ENCODE assay signal across 18 cellular contexts in genomic region chr22:46625843-46626349, GRCh38. TPM values are rescaled to one million over a fixed set of nuclear protein-coding genes. Genes with fewer than 3 reads are reported as not detected.
A peak's percentile ranks its signal among the peaks of the same experiment; 100 is the strongest.
DNase-seq lines count a peak whose midpoint lies in the region; ATAC-seq, FAIRE-seq and TF ChIP-seq lines count a peak whose summit lies in the region.
"Had no signal": no experiment of that assay in that cellular context is flagged by ENCODE, and none has a peak within 500 bp of the region (broad histone marks: within the 10 kb centered on the region; RNA-seq: fewer than 3 reads in every experiment).

No MANE protein-coding gene starts in this region.

- CTCF ChIA-PET in H1 (lab: Charles Lee; ENCODE audit: partially characterized antibody): no interaction called here

- peaks cover 6% of the 10 kb centered on the region; the same call in 1 of the 2 replicates for H3K79me1 ChIP-seq in H1 (ENCODE audit: low read depth, low read length)

- H3K4me2 ChIP-seq in H1 (ENCODE audit: insufficient read depth in 1 of 2, low read depth in 2 of 2, low read length in 2 of 2): no peak overlapping the region
- no peak overlapping the region for H3K4me2 ChIP-seq in neural progenitor cell
- H3K4me2 ChIP-seq: A549 had no signal

- H4K20me1 ChIP-seq in H1 (replicated peaks in 1 of 2; ENCODE audit: control insufficient read depth in 1 of 2, insufficient read depth in 2 of 2, low read length in 2 of 2): no peaks in the 10 kb centered on the region
- H4K20me1 ChIP-seq in neural progenitor cell (ENCODE audit: low read depth): no peaks in the 10 kb centered on the region

- H3K9me3 Mint-ChIP-seq in natural killer cell: no peaks in the 10 kb centered on the region
- H3K9me3 Mint-ChIP-seq in natural killer cell treated with Interleukin-12 subunit alpha and Interleukin-12 subunit beta and Interleukin-15 and Interleukin-18, amount 100 ng/mL, for 72 hours: no peaks in the 10 kb centered on the region
- peaks cover 2% of the 10 kb centered on the region for H3K9me3 Mint-ChIP-seq in neural progenitor cell

- no peak for TF ChIP-seq RAD21 in H1 (IDR thresholded peaks at IDR 0.05 in 1 of 2, conservative IDR thresholded peaks at IDR 0.05 in 1 of 2; ENCODE audit: low read depth in 2 of 2, low read length in 2 of 2)

- H3K36me3 ChIP-seq in H1 (ENCODE audit: control insufficient read depth in 2 of 4, insufficient read depth in 4 of 4, low read length in 3 of 4) (no peaks in the 10 kb centered on the region), neural progenitor cell (no peaks in the 10 kb centered on the region)

- H2AK5ac ChIP-seq in H1 (ENCODE audit: low read depth, low read length): peak overlapping the region; percentile 60; the same call in 1 of the 2 replicates

- H3K27ac Mint-ChIP-seq in natural killer cell (peak overlapping the region in 1 of 2 donors; percentile 44), neural progenitor cell (peak overlapping the region; percentile 57)
- H3K27ac Mint-ChIP-seq in natural killer cell treated with Interleukin-12 subunit alpha and Interleukin-12 subunit beta and Interleukin-15 and Interleukin-18, amount 100 ng/mL, for 72 hours: no peak overlapping the region

- H2BK12ac ChIP-seq in H1 (ENCODE audit: low read depth, low read length): peak overlapping the region; percentile 75; the same call in 1 of the 2 replicates

- H3K4me1 Mint-ChIP-seq in natural killer cell (peaks cover 0 to 11% of the 10 kb centered on the region in 2 donors), neural progenitor cell (peaks cover 11% of the 10 kb centered on the region)
- H3K4me1 Mint-ChIP-seq in natural killer cell treated with Interleukin-12 subunit alpha and Interleukin-12 subunit beta and Interleukin-15 and Interleukin-18, amount 100 ng/mL, for 72 hours (ENCODE audit: low read depth in 2 of 2): peaks cover 0 to 4% of the 10 kb centered on the region in 2 donors

- H3K4me1 ChIP-seq in H1 (replicated peaks in 1 of 4; ENCODE audit: control insufficient read depth in 3 of 4, insufficient read depth in 4 of 4, low read length in 3 of 4): peaks cover 0 to 20% (median 14%) of the 10 kb centered on the region in 4 experiments; a peak in 5 of 7 replicates
- no peaks in the 10 kb centered on the region for H3K4me1 ChIP-seq in neural progenitor cell
- H3K4me1 ChIP-seq: A549 had no signal

- no peaks in the 10 kb centered on the region for H3K27me3 Mint-ChIP-seq in natural killer cell (ENCODE audit: low read depth in 2 of 2)
- H3K27me3 Mint-ChIP-seq in natural killer cell treated with Interleukin-12 subunit alpha and Interleukin-12 subunit beta and Interleukin-15 and Interleukin-18, amount 100 ng/mL, for 72 hours: no peaks in the 10 kb centered on the region
- peaks cover 7% of the 10 kb centered on the region for H3K27me3 Mint-ChIP-seq in neural progenitor cell (ENCODE audit: insufficient read depth, low read depth)
- H3K27me3 Mint-ChIP-seq: CD4-positive, CD25-positive, alpha-beta regulatory T cell had no signal

- no peaks in the 10 kb centered on the region for H3F3A ChIP-seq in neural progenitor cell (ENCODE audit: low read depth)

- H3K23me2 ChIP-seq in H1 (ENCODE audit: low read depth, low read length): no peaks in the 10 kb centered on the region

- H3K18ac ChIP-seq in H1 (ENCODE audit: extremely low read depth, low read length): peak overlapping the region; percentile 60

- H3K14ac ChIP-seq in H1 (ENCODE audit: insufficient read length): no peak overlapping the region

- peak overlapping the region; percentile 72; the same call in 1 of the 2 replicates for H2BK15ac ChIP-seq in H1 (ENCODE audit: low read length)

- TF ChIP-seq POLR2A in H1 (IDR thresholded peaks at IDR 0.05; ENCODE audit: control extremely low read depth in 1 of 2, low read depth in 2 of 2, low read length in 2 of 2): no peak

- TF ChIP-seq EP300 in H1 (IDR thresholded peaks at IDR 0.05; ENCODE audit: borderline replicate concordance in 1 of 2, low read depth in 2 of 2, low read length in 2 of 2): no peak

- no peak overlapping the region for H3K4ac ChIP-seq in H1 (replicated peaks; ENCODE audit: insufficient read length, low read depth, low read length)

- intact Hi-C loops in natural killer cell (cut with micrococcal nuclease): no loop called here

- no peak overlapping the region for H2BK120ac ChIP-seq in H1 (replicated peaks; ENCODE audit: low read depth, low read length)

- H2BK5ac ChIP-seq in H1 (ENCODE audit: low read depth, low read length): peak overlapping the region; percentile 44; the same call in 1 of the 2 replicates

- H2AFZ ChIP-seq in H1 (ENCODE audit: low read length) (no peak overlapping the region), neural progenitor cell (replicated peaks) (no peak overlapping the region)

- H3K27me3 ChIP-seq in H1 (replicated peaks in 1 of 4; ENCODE audit: control insufficient read depth in 3 of 4, extremely low read depth in 1 of 4, insufficient read depth in 3 of 4, low read length in 3 of 4) (no peaks in the 10 kb centered on the region), neural progenitor cell (no peaks in the 10 kb centered on the region)

- WGBS in H1 (ENCODE audit: extremely low coverage in 1 of 2, insufficient coverage in 1 of 2, insufficient read length in 1 of 2, insufficient replicate concordance in 2 of 2, low coverage in 1 of 2, low lambda C conversion rate in 2 of 2, missing lambda C conversion rate in 1 of 2), 2 experiments: 87% methylated on average over 19 of the region's 21 CpGs; no CpG with 5 or more reads in 1 of the 2 experiments

- POLR2A ChIA-PET in H1 (lab: Charles Lee; ENCODE audit: partially characterized antibody): interaction anchor here (1.3 to 1.4 kb wide), 2 partner anchors 10 to 62 kb away, joined by 3 read pairs; no protein-coding TSS in a partner anchor

- H3K9me3 ChIP-seq in H1 (ENCODE audit: insufficient read depth in 2 of 2, low read depth in 1 of 2, low read length in 1 of 2) (no peaks in the 10 kb centered on the region), neural progenitor cell (ENCODE audit: low read depth) (no peaks in the 10 kb centered on the region)
- H3K9me3 ChIP-seq: A549 had no signal

- no peak overlapping the region for H3K56ac ChIP-seq in H1 (replicated peaks; ENCODE audit: insufficient read length, low read depth, low read length)

- peak overlapping the region; percentile 52 for H4K91ac ChIP-seq in H1 (replicated peaks; ENCODE audit: insufficient read length, low read length)

- ATAC-seq in natural killer cell (peak in 2 of 3 donors; percentile 57 to 64), HG02623 (IDR thresholded peaks at IDR 0.05; ENCODE audit: unreplicated experiment) (no peak)
- ATAC-seq in natural killer cell treated with Interleukin-12 subunit alpha and Interleukin-12 subunit beta and Interleukin-15 and Interleukin-18, amount 100 ng/mL, for 72 hours: no peak
- ATAC-seq: A549 had no signal

- no peaks in the 10 kb centered on the region for H3K79me2 ChIP-seq in H1 (ENCODE audit: control insufficient read depth in 1 of 2, insufficient read depth in 2 of 2, low read length in 2 of 2)
- no peaks in the 10 kb centered on the region for H3K79me2 ChIP-seq in neural progenitor cell (ENCODE audit: low read depth)

- TF ChIP-seq CTCF in natural killer cell (IDR thresholded peaks at IDR 0.05): no peak
- no peak for TF ChIP-seq CTCF in H1 (IDR thresholded peaks at IDR 0.05; ENCODE audit: control extremely low read depth in 1 of 3, insufficient read depth in 1 of 3, low read depth in 1 of 3, low read length in 3 of 3)
- no peak for TF ChIP-seq CTCF in neural progenitor cell (IDR thresholded peaks at IDR 0.05)

- H3K4me3 Mint-ChIP-seq in natural killer cell (no peak overlapping the region), neural progenitor cell (no peak overlapping the region)
- no peak overlapping the region for H3K4me3 Mint-ChIP-seq in natural killer cell treated with Interleukin-12 subunit alpha and Interleukin-12 subunit beta and Interleukin-15 and Interleukin-18, amount 100 ng/mL, for 72 hours
- H3K4me3 Mint-ChIP-seq: CD4-positive, CD25-positive, alpha-beta regulatory T cell had no signal

- no peak overlapping the region for H2BK20ac ChIP-seq in H1 (ENCODE audit: low read length)

- H3K36me3 Mint-ChIP-seq in natural killer cell (no peaks in the 10 kb centered on the region), neural progenitor cell (peaks cover 9% of the 10 kb centered on the region)
- H3K36me3 Mint-ChIP-seq in natural killer cell treated with Interleukin-12 subunit alpha and Interleukin-12 subunit beta and Interleukin-15 and Interleukin-18, amount 100 ng/mL, for 72 hours: no peaks in the 10 kb centered on the region
- H3K36me3 Mint-ChIP-seq: CD4-positive, CD25-positive, alpha-beta regulatory T cell had no signal

- H3K27ac ChIP-seq in H1 (ENCODE audit: low read depth, low read length): no peak overlapping the region; the same call in 1 of the 2 replicates
- H3K27ac ChIP-seq in neural progenitor cell: no peak overlapping the region
- H3K27ac ChIP-seq: A549 had no signal

- no peak for FAIRE-seq in H1 (lab: Jason Lieb, UNC)
- FAIRE-seq: A549, H54 had no signal

- H3K9ac ChIP-seq in H1 (replicated peaks in 1 of 4; ENCODE audit: extremely low read depth in 1 of 4, low read depth in 3 of 4, low read length in 3 of 4) (no peak overlapping the region), neural progenitor cell (no peak overlapping the region)

- no peak overlapping the region for H3K4me3 ChIP-seq in H1 (ENCODE audit: extremely low read depth in 1 of 4, insufficient read depth in 2 of 4, low read depth in 3 of 4, low read length in 4 of 4)
- H3K4me3 ChIP-seq in neural progenitor cell: no peak overlapping the region
- H3K4me3 ChIP-seq: A549 had no signal

- DNase-seq in natural killer cell (no peak), H1 (ENCODE audit: low read depth in 1 of 2, low spot score in 2 of 2) (no peak), neural progenitor cell (ENCODE audit: low spot score) (no peak), NCI-H1417 (lab: John Stamatoyannopoulos, UW) (no peak), DMS153 (lab: John Stamatoyannopoulos, UW) (no peak)
- no peak for DNase-seq in natural killer cell treated with Interleukin-12 subunit alpha and Interleukin-12 subunit beta and Interleukin-15 and Interleukin-18, amount 100 ng/mL, for 72 hours (ENCODE audit: low spot score)
- DNase-seq: CD4-positive, CD25-positive, alpha-beta regulatory T cell; DMS79 treated with DMSO at 0.1 percent for 48 hours; GDM1; Karpas-422; NCI-H1930; NCI-H2171; NCI-H446 treated with DMSO at 0.1 percent for 48 hours; NCI-H774; SIG-M5 had no signal

- no peak overlapping the region for H4K5ac ChIP-seq in H1 (ENCODE audit: insufficient read length, low read depth, low read length)

- no peak overlapping the region for H4K8ac ChIP-seq in H1 (ENCODE audit: extremely low read depth, insufficient read depth, low read length)

- H3K23ac ChIP-seq in H1 (ENCODE audit: insufficient read length): no peak overlapping the region

RNA-seq across cellular contexts. Expression of gene GRAMD4, which starts 5.7 kb away (rescaled TPM):
- total RNA-seq in natural killer cell (10 to 100 TPM; 30.0 to 78.5 (median 41.6) TPM), neural progenitor cell (ENCODE audit: low replicate concordance) (30.2 and 32.2 TPM in 2 replicates)
- total RNA-seq in natural killer cell treated with Interleukin-12 subunit alpha and Interleukin-12 subunit beta and Interleukin-15 and Interleukin-18, amount 100 ng/mL, for 72 hours: 10 to 100 TPM in 1 of 2 donors, 1 to 10 TPM in 1; 6.8 to 21.4 TPM
- 20.5 and 25.6 TPM in 2 replicates for total RNA-seq in H1 (2021; fragmentation: NEBNext Ultra II Directional; extraction: Animal tissue kit (Norgen Biotek cat#: 25700))
- 7.9 and 8.6 TPM in 2 replicates for polyA plus RNA-seq in H1 (2011; rRNA removed)
- polyA plus RNA-seq in H1 (2011; cell fraction: cytosol; rRNA removed): 9.2 TPM
- polyA plus RNA-seq in H1 (2011; cell fraction: nucleus; rRNA removed): 18.3 TPM
- polyA plus RNA-seq in H1 (2012, experiment 1 of 2): 14.3 to 23.8 TPM (median 16.0 TPM) in 4 replicates
- polyA plus RNA-seq in H1 (2012, experiment 2 of 2): 5.4 TPM
- 10.3 TPM for polyA plus RNA-seq in H1 (2013, experiment 1 of 2)
- 9.8 TPM for polyA plus RNA-seq in H1 (2013, experiment 2 of 2)
- 12.8 and 15.9 TPM in 2 replicates for polyA minus RNA-seq in H1 (2011; rRNA and poly(A)+ RNA removed)
- 8.7 TPM for polyA minus RNA-seq in H1 (2011; cell fraction: cytosol; rRNA and poly(A)+ RNA removed)
- 8.7 TPM for polyA minus RNA-seq in H1 (2011; cell fraction: nucleus; rRNA and poly(A)+ RNA removed)

Comparison
In these comparisons a context has a peak if more than half of its experiments do, and no peak if none do; other contexts are left out.
1. ATAC-seq: peak in natural killer cell (2 of 3); none in natural killer cell treated with Interleukin-12 subunit alpha and Interleukin-12 subunit beta and Interleukin-15 and Interleukin-18, amount 100 ng/mL, for 72 hours (0 of 2) and HG02623 (single experiment).